8 cellular contexts compared by ENCODE assay signal in the genomic region with DNA sequence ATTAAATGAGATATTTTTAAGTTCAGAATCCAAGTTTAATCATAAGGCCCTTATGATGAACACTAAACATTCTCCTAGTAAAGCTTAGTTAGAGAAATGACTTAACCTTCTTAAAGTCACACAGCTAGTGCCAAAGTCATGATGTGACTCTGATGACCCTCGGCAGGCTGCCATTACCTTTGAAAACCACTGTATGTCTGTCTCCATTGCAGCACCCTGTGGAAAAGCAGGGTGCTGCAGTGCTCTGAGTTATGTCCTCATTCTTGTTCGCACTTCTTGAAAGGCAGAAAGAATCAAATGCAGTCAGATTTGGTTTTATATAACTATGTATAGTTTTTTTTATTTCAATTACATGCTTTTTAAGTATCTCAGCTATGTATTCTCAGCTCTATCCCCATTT.
DNase-seq lines count a peak whose midpoint lies in the region; ATAC-seq, FAIRE-seq and TF ChIP-seq lines count a peak whose summit lies in the region.

No MANE protein-coding gene starts in this region.

- DNase-seq in A172 (ENCODE audit: low spot score) (peak; percentile 16), GM12864 (ENCODE audit: low read depth) (peak; percentile 19), bronchial epithelial cell (ENCODE audit: low read depth) (peak; percentile 10), NCI-H748 treated with DMSO at 0.1 percent for 48 hours (lab: John Stamatoyannopoulos, UW) (no peak), NCI-H510A (lab: John Stamatoyannopoulos, UW) (no peak), omental fat pad (ENCODE audit: low spot score) (no peak)

- H3K4me3 ChIP-seq in GM12864 (ENCODE audit: low read depth, low read length): no peak overlapping the region
- H3K4me3 ChIP-seq in bronchial epithelial cell (ENCODE audit: low read depth, low read length): no peak overlapping the region

- ATAC-seq in omental fat pad (ENCODE audit: low FRiP score): no peak
- no peak for ATAC-seq in HG02623 (IDR thresholded peaks at IDR 0.05; ENCODE audit: unreplicated experiment)

- no peaks in the 10 kb centered on the region for H3K27me3 ChIP-seq in bronchial epithelial cell (ENCODE audit: control insufficient read depth, insufficient read depth, low read length)

- no peak for FAIRE-seq in bronchial epithelial cell (lab: Jason Lieb, UNC)

- H3K4me3 Mint-ChIP-seq in IgD-negative memory B cell: no peak overlapping the region

- TF ChIP-seq CTCF in GM12864 (IDR thresholded peaks at IDR 0.05; ENCODE audit: low read depth, low read length, missing control alignments) (peak; percentile 49), bronchial epithelial cell (IDR thresholded peaks at IDR 0.05; ENCODE audit: insufficient read depth, low read length, severe bottlenecking) (peak; percentile 34), omental fat pad (IDR thresholded peaks at IDR 0.05) (no peak)

- peaks cover 2% of the 10 kb centered on the region for H3K36me3 Mint-ChIP-seq in IgD-negative memory B cell

- H3K27ac Mint-ChIP-seq in IgD-negative memory B cell: peak overlapping the region; percentile 7 to 89 (median 87)

- H3K9me3 Mint-ChIP-seq in IgD-negative memory B cell: no peaks in the 10 kb centered on the region

- no peaks in the 10 kb centered on the region for H3K27me3 Mint-ChIP-seq in IgD-negative memory B cell

- H3K4me1 Mint-ChIP-seq in IgD-negative memory B cell: peaks cover 32 to 55% (median 32%) of the 10 kb centered on the region in 3 donors

- H3K36me3 ChIP-seq in bronchial epithelial cell (ENCODE audit: control insufficient read depth, insufficient read depth, low read length): no peaks in the 10 kb centered on the region

Comparison
In these comparisons a context has a peak if more than half of its experiments do, and no peak if none do; other contexts are left out.
1. DNase-seq: peak in A172 (single experiment), GM12864 (single experiment) and bronchial epithelial cell (single experiment); none in NCI-H748 treated with DMSO at 0.1 percent for 48 hours (single experiment), NCI-H510A (single experiment) and omental fat pad (single experiment).
2. CTCF ChIP-seq: peak in GM12864 (single experiment) and bronchial epithelial cell (single experiment); none in omental fat pad (0 of 3).